7 cellular contexts compared by ENCODE assay signal in the genomic region with DNA sequence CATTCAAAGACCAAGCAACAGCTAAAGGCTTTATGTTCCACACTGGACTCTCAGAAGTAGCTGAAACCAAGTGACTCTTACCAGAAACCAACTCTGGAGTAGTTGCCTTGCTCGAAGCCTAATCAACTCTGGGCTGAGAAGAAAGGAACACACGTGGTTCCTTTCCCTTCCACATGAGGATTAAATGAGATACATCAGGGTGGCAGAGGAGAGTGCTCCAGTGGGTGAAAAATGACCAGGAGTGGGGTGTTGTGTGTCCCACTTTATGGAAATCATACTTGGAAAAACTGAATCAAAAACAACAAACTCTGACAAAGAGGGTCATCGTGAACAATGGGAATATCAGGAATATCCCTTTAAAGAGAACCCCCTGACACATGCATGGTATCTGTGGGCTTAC.
"Had no signal": no experiment of that assay in that cellular context is flagged by ENCODE, and none has a peak within 500 bp of the region (broad histone marks: within the 10 kb centered on the region; RNA-seq: fewer than 3 reads in every experiment).

No MANE protein-coding gene starts in this region.

- DNase-seq: GDM1, GF-D8 had no signal

- FAIRE-seq: G401.6, GM12878, GM12891, GM18507, GM19239 had no signal

- H3K4me3 ChIP-seq: GM12878 had no signal

- ATAC-seq: GM12878 had no signal
